In genomic region chr21:41112740-41113692, GRCh38 we compare ENCODE assay signal across 1 cellular context.
TF ChIP-seq lines count a peak whose summit lies in the region.

No MANE protein-coding gene starts in this region.

TF ChIP-seq in IMR-90, 13 proteins besides CTCF, POLR2A, EP300 and RAD21 (continued from another document):
- no peak for TF ChIP-seq CEBPB (IDR thresholded peaks at IDR 0.05; ENCODE audit: low read depth, low read length)
- TF ChIP-seq MAFK (IDR thresholded peaks at IDR 0.05; ENCODE audit: low read depth, low read length), result no peak
